Comparison of ENCODE assay signal across 9 cellular contexts in genomic region chr7:142391191-142391992, GRCh38.
A peak's percentile ranks its signal among the peaks of the same experiment; 100 is the strongest.
DNase-seq lines count a peak whose midpoint lies in the region; ATAC-seq and TF ChIP-seq lines count a peak whose summit lies in the region.
"Had no signal": no experiment of that assay in that cellular context is flagged by ENCODE, and none has a peak within 500 bp of the region (broad histone marks: within the 10 kb centered on the region; RNA-seq: fewer than 3 reads in every experiment).

No MANE protein-coding gene starts in this region.

- DNase-seq in EH (ENCODE audit: low read depth) = peak; percentile 28
- DNase-seq in LNCaP clone FGC (ENCODE audit: low read depth) = no peak
- peak; percentile 48 for DNase-seq in activated T-cell treated with anti-CD3 and anti-CD28 coated beads, Interleukin-2, amount 50 U/mL, for 1 hour
- peak; percentile 82 for DNase-seq in islet precursor cell
- DNase-seq in posterior vena cava (ENCODE audit: low spot score) = no peak
- no peak for DNase-seq in D341Med (ENCODE audit: low spot score)
- no peak for DNase-seq in NCI-H1105 treated with DMSO at 0.1 percent for 48 hours (lab: John Stamatoyannopoulos, UW)

- peak; percentile 22; the same call in 1 of the 2 replicates for TF ChIP-seq CTCF in LNCaP clone FGC (IDR thresholded peaks at IDR 0.05; ENCODE audit: control insufficient read depth, extremely low read depth, insufficient read depth)

- ATAC-seq in GM21528 (IDR thresholded peaks at IDR 0.05; ENCODE audit: low FRiP score, unreplicated experiment) = no peak

- no peak overlapping the region for H3K4me3 ChIP-seq in LNCaP clone FGC (ENCODE audit: low read depth, low read length)
- H3K4me3 ChIP-seq: thyroid gland had no signal

- intact Hi-C loops in posterior vena cava (cut with DNase I) = no loop called here

Comparison
In these comparisons a context has a peak if more than half of its experiments do, and no peak if none do; other contexts are left out.
1. DNase-seq: peak in EH (single experiment), activated T-cell treated with anti-CD3 and anti-CD28 coated beads, Interleukin-2, amount 50 U/mL, for 1 hour (single experiment) and islet precursor cell (single experiment); none in LNCaP clone FGC (single experiment), posterior vena cava (single experiment), D341Med (single experiment) and NCI-H1105 treated with DMSO at 0.1 percent for 48 hours (single experiment).